19 cellular contexts compared by ENCODE assay signal in genomic region chr4:82965763-82966162, GRCh38. TPM values are rescaled to one million over a fixed set of nuclear protein-coding genes. Genes with fewer than 3 reads are reported as not detected.
DNase-seq lines count a peak whose midpoint lies in the region; ATAC-seq and TF ChIP-seq lines count a peak whose summit lies in the region.
"Had no signal": no experiment of that assay in that cellular context is flagged by ENCODE, and none has a peak within 500 bp of the region (broad histone marks: within the 10 kb centered on the region; RNA-seq: fewer than 3 reads in every experiment).

No MANE protein-coding gene starts in this region.

- no peak for DNase-seq in cardiac muscle cell (ENCODE audit: low read depth in 1 of 2, low spot score in 1 of 2)
- DNase-seq in cardiac septum (ENCODE audit: low spot score): no peak
- no peak for DNase-seq in OCI-LY7 (ENCODE audit: low spot score)
- no peak for DNase-seq in central memory CD8-positive, alpha-beta T cell (ENCODE audit: low spot score in 2 of 2)
- no peak for DNase-seq in nephron progenitor cell
- no peak for DNase-seq in NCI-H2196 treated with DMSO at 0.1 percent for 48 hours (lab: John Stamatoyannopoulos, UW; ENCODE audit: unreplicated experiment)
- no peak for DNase-seq in superior temporal gyrus (ENCODE audit: extremely low spot score)
- no peak for DNase-seq in NCI-H2029 treated with DMSO at 0.1 percent for 48 hours (lab: John Stamatoyannopoulos, UW)
- DNase-seq: BE2C; CD8-positive, alpha-beta T cell; COR-L47; DMS153; DMS79 treated with DMSO at 0.1 percent for 48 hours; EL; GDM1; H7; KBM-7 had no signal

- no peak for TF ChIP-seq CTCF in cardiac muscle cell (IDR thresholded peaks at IDR 0.05; ENCODE audit: low read depth, low read length)
- TF ChIP-seq CTCF in OCI-LY7 (conservative IDR thresholded peaks at IDR 0.05; ENCODE audit: low read length): no peak
- TF ChIP-seq CTCF in nephron progenitor cell (IDR thresholded peaks at IDR 0.05): no peak

- H3K4me1 ChIP-seq in cardiac muscle cell (ENCODE audit: low read depth) (peaks cover 12% of the 10 kb centered on the region), OCI-LY7 (ENCODE audit: insufficient read depth, low read length, poor library complexity, severe bottlenecking) (peaks cover 65% of the 10 kb centered on the region)
- H3K4me1 ChIP-seq: BE2C had no signal

- ATAC-seq in central memory CD8-positive, alpha-beta T cell (replicated peaks; ENCODE audit: extremely low read depth, poor library complexity, severe bottlenecking): no peak
- ATAC-seq: CD8-positive, alpha-beta T cell; GM23338 had no signal

- CTCF ChIA-PET in OCI-LY7 (lab: Charles Lee; ENCODE audit: unreplicated experiment): no interaction called here

- H3K27ac ChIP-seq in cardiac muscle cell (peak overlapping the region; percentile 4), OCI-LY7 (ENCODE audit: low read depth, low read length, poor library complexity, severe bottlenecking) (peak overlapping the region; percentile 37)
- H3K27ac ChIP-seq: C4-2B had no signal

- no peaks in the 10 kb centered on the region for H3K9me3 ChIP-seq in cardiac muscle cell (ENCODE audit: low read depth)
- no peaks in the 10 kb centered on the region for H3K9me3 ChIP-seq in OCI-LY7 (ENCODE audit: low read length)
- H3K9me3 ChIP-seq: BE2C had no signal

- H3K4me1 Mint-ChIP-seq in central memory CD8-positive, alpha-beta T cell: peaks cover 19% of the 10 kb centered on the region
- peaks cover 13% of the 10 kb centered on the region for H3K4me1 Mint-ChIP-seq in nephron progenitor cell
- H3K4me1 Mint-ChIP-seq: GM23338 had no signal

- no peaks in the 10 kb centered on the region for H3K9me3 Mint-ChIP-seq in central memory CD8-positive, alpha-beta T cell
- H3K9me3 Mint-ChIP-seq in nephron progenitor cell: no peaks in the 10 kb centered on the region
- H3K9me3 Mint-ChIP-seq: CD8-positive, alpha-beta T cell; GM23338 had no signal

- H3K36me3 Mint-ChIP-seq in central memory CD8-positive, alpha-beta T cell (ENCODE audit: insufficient read depth): peaks cover 26% of the 10 kb centered on the region
- peaks cover 67% of the 10 kb centered on the region for H3K36me3 Mint-ChIP-seq in nephron progenitor cell (ENCODE audit: low read depth)

- no peaks in the 10 kb centered on the region for H3K27me3 ChIP-seq in cardiac muscle cell
- H3K27me3 ChIP-seq: BE2C had no signal

- peaks cover 5% of the 10 kb centered on the region for H3K36me3 ChIP-seq in cardiac muscle cell
- H3K36me3 ChIP-seq in OCI-LY7 (ENCODE audit: insufficient read depth, low read length): peaks cover 87% of the 10 kb centered on the region

- no TSS peak for BruUV-seq in OCI-LY7 (replicated peaks; lab: Mats Ljungman, UMichigan)

- no peaks in the 10 kb centered on the region for H3K27me3 Mint-ChIP-seq in central memory CD8-positive, alpha-beta T cell
- no peaks in the 10 kb centered on the region for H3K27me3 Mint-ChIP-seq in nephron progenitor cell (ENCODE audit: low read depth, poor library complexity)

- H3K4me3 ChIP-seq in cardiac muscle cell (no peak overlapping the region), OCI-LY7 (ENCODE audit: low read depth, low read length, poor library complexity, severe bottlenecking) (no peak overlapping the region)
- H3K4me3 ChIP-seq: GM23338 had no signal

- POLR2A ChIA-PET in OCI-LY7 (lab: Charles Lee): interaction anchor here (0.6 to 1.4 kb wide), 4 partner anchors 15 to 123 kb away, joined by 3 to 6 read pairs (median 4); no protein-coding TSS in a partner anchor

- H3K4me2 ChIP-seq in OCI-LY7 (ENCODE audit: low read length): no peak overlapping the region
- H3K4me2 ChIP-seq: GM23338 had no signal

- no peaks in the 10 kb centered on the region for H3K9me2 ChIP-seq in OCI-LY7 (ENCODE audit: insufficient read depth, low read length)

- no peak overlapping the region for H2AFZ ChIP-seq in OCI-LY7 (ENCODE audit: low read length)
- H2AFZ ChIP-seq: GM23338 had no signal

- H3K79me2 ChIP-seq in OCI-LY7 (ENCODE audit: insufficient read depth, low read depth, low read length): peaks cover 66% of the 10 kb centered on the region; the same call in 1 of the 2 replicates

- no peak overlapping the region for H3K4me3 Mint-ChIP-seq in central memory CD8-positive, alpha-beta T cell
- H3K4me3 Mint-ChIP-seq in nephron progenitor cell: no peak overlapping the region
- H3K4me3 Mint-ChIP-seq: CD8-positive, alpha-beta T cell; GM23338 had no signal

- no peaks in the 10 kb centered on the region for H4K20me1 ChIP-seq in OCI-LY7 (ENCODE audit: insufficient read depth, low read length)

- intact Hi-C loops in cardiac septum (cut with DNase I) (no loop called here), OCI-LY7 (cut with micrococcal nuclease; ENCODE audit: unreplicated experiment) (no loop called here)

- H3K27ac Mint-ChIP-seq in central memory CD8-positive, alpha-beta T cell (ENCODE audit: low read depth): peak overlapping the region; percentile 47
- peak overlapping the region; percentile 19 for H3K27ac Mint-ChIP-seq in nephron progenitor cell
- H3K27ac Mint-ChIP-seq: CD8-positive, alpha-beta T cell; GM23338 had no signal

RNA-seq across cellular contexts. Expression of gene LIN54, which starts 44.9 kb away (rescaled TPM):
- total RNA-seq in cardiac muscle cell (8.7 and 9.2 TPM in 2 replicates), cardiac septum (7.4 TPM), OCI-LY7 (2022) (47.6 and 59.1 TPM in 2 replicates)
- 4.5 and 4.8 TPM in 2 replicates for polyA plus RNA-seq in cardiac muscle cell
- total RNA-seq in OCI-LY7 (2014; rRNA removed; shearing (Covaris generic)): 48.3 and 48.9 TPM in 2 replicates
